In the genomic region with DNA sequence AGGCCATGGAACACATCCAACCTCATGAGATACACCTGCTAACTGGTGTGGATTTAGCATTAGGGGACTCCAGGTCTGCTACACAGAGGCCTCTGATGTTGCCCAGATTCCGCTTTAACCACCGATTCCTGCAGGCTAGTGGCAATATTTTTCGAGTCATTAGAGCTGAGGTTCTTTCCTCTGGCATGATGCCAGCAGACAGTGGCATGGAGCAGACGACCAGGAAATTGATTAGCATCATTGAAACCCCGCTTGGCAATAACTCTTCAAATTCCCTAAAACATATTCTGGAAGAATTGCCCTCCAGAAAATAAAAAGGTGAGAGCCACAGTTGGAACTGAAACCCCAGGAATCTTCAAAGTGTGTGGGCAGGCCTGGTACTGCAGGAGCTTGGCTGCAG, we compare ENCODE assay signal across 21 cellular contexts.
"Had no signal": no experiment of that assay in that cellular context is flagged by ENCODE, and none has a peak within 500 bp of the region (broad histone marks: within the 10 kb centered on the region; RNA-seq: fewer than 3 reads in every experiment).

No MANE protein-coding gene starts in this region.

- H3K4me3 Mint-ChIP-seq: activated CD4-positive, alpha-beta memory T cell treated with anti-CD3 and anti-CD28 coated beads, Interleukin-2, amount 10 ng/mL, durations not matched to agents 7 days and 5 days; activated CD4-positive, alpha-beta T cell treated with anti-CD3 and anti-CD28 coated beads, Interleukin-2, amount 10 ng/mL, durations not matched to agents 24 days and 14 days; activated CD8-positive, alpha-beta memory T cell treated with anti-CD3 and anti-CD28 coated beads, Interleukin-2, amount 10 ng/mL, durations not matched to agents 7 days and 5 days; activated naive CD4-positive, alpha-beta T cell treated with anti-CD3 and anti-CD28 coated beads, Interleukin-2, amount 50 U/mL, for 24 hours; dendritic cell treated with granulocyte-macrophage colony-stimulating factor and Interleukin-4, amounts not matched to agents 40 ng/mL and 50 ng/mL, for 4 days; immature natural killer cell; naive thymus-derived CD4-positive, alpha-beta T cell; stimulated activated naive B cell treated with anti-CD40 and anti-IgM and Interleukin-4, amounts not matched to agents 10 μg/mL and 1 μg/mL and 100 μg/mL, for 72 hours had no signal

- H3K27ac Mint-ChIP-seq: activated CD4-positive, alpha-beta memory T cell treated with anti-CD3 and anti-CD28 coated beads, Interleukin-2, amount 10 ng/mL, durations not matched to agents 7 days and 5 days; activated CD4-positive, alpha-beta T cell treated with anti-CD3 and anti-CD28 coated beads, Interleukin-2, amount 10 ng/mL, durations not matched to agents 24 days and 14 days; activated CD8-positive, alpha-beta memory T cell treated with anti-CD3 and anti-CD28 coated beads, Interleukin-2, amount 10 ng/mL, durations not matched to agents 7 days and 5 days; activated naive CD4-positive, alpha-beta T cell treated with anti-CD3 and anti-CD28 coated beads, Interleukin-2, amount 50 U/mL, for 24 hours; dendritic cell treated with granulocyte-macrophage colony-stimulating factor and Interleukin-4, amounts not matched to agents 40 ng/mL and 50 ng/mL, for 4 days; immature natural killer cell; naive thymus-derived CD4-positive, alpha-beta T cell; stimulated activated naive B cell treated with anti-CD40 and anti-IgM and Interleukin-4, amounts not matched to agents 10 μg/mL and 1 μg/mL and 100 μg/mL, for 72 hours had no signal

- H3K9me3 Mint-ChIP-seq: activated CD4-positive, alpha-beta memory T cell treated with anti-CD3 and anti-CD28 coated beads, Interleukin-2, amount 10 ng/mL, durations not matched to agents 7 days and 5 days; activated CD4-positive, alpha-beta T cell treated with anti-CD3 and anti-CD28 coated beads, Interleukin-2, amount 10 ng/mL, durations not matched to agents 24 days and 14 days; activated naive CD4-positive, alpha-beta T cell treated with anti-CD3 and anti-CD28 coated beads, Interleukin-2, amount 50 U/mL, for 24 hours; dendritic cell treated with granulocyte-macrophage colony-stimulating factor and Interleukin-4, amounts not matched to agents 40 ng/mL and 50 ng/mL, for 4 days; immature natural killer cell; naive thymus-derived CD4-positive, alpha-beta T cell; stimulated activated naive B cell treated with anti-CD40 and anti-IgM and Interleukin-4, amounts not matched to agents 10 μg/mL and 1 μg/mL and 100 μg/mL, for 72 hours had no signal

- H3K36me3 Mint-ChIP-seq: activated CD8-positive, alpha-beta memory T cell treated with anti-CD3 and anti-CD28 coated beads, Interleukin-2, amount 10 ng/mL, durations not matched to agents 7 days and 5 days; activated naive CD4-positive, alpha-beta T cell treated with anti-CD3 and anti-CD28 coated beads, Interleukin-2, amount 50 U/mL, for 24 hours; immature natural killer cell; naive thymus-derived CD4-positive, alpha-beta T cell; stimulated activated naive B cell treated with anti-CD40 and anti-IgM and Interleukin-4, amounts not matched to agents 10 μg/mL and 1 μg/mL and 100 μg/mL, for 72 hours had no signal

- DNase-seq: activated CD4-positive, alpha-beta memory T cell treated with anti-CD3 and anti-CD28 coated beads, Interleukin-2, amount 10 ng/mL, durations not matched to agents 7 days and 5 days; activated CD4-positive, alpha-beta T cell treated with anti-CD3 and anti-CD28 coated beads, Interleukin-2, amount 10 ng/mL, durations not matched to agents 24 days and 14 days; activated CD8-positive, alpha-beta memory T cell treated with anti-CD3 and anti-CD28 coated beads, Interleukin-2, amount 10 ng/mL, durations not matched to agents 7 days and 5 days; activated gamma-delta T cell treated with Interleukin-2 at 50 U/mL for 16 hours; activated T-cell treated with anti-CD3 and anti-CD28 coated beads for 4 hours; anterior cingulate cortex; body of pancreas; effector CD4-positive, alpha-beta T cell; erythroblast; foreskin fibroblast; immature natural killer cell; kidney glomerular epithelial cell; naive thymus-derived CD4-positive, alpha-beta T cell; stimulated activated CD4-positive, alpha-beta T cell treated with anti-CD3 and anti-CD28 coated beads, Interleukin-2, amount 100 ng/mL, for 48 hours; stimulated activated CD8-positive, alpha-beta memory T cell treated with anti-CD3 and anti-CD28 coated beads, Interleukin-4, amount 100 ng/mL, for 48 hours; stimulated activated naive B cell treated with anti-CD40 and anti-IgM and Interleukin-4, amounts not matched to agents 10 μg/mL and 1 μg/mL and 100 μg/mL, for 72 hours; trophoblast cell had no signal

- ATAC-seq: activated CD4-positive, CD25-positive, alpha-beta regulatory T cell treated with anti-CD3 and anti-CD28 coated beads, Interleukin-2, amount 50 U/mL, for 24 hours; activated CD8-positive, alpha-beta memory T cell treated with anti-CD3 and anti-CD28 coated beads, Interleukin-2, amount 10 ng/mL, durations not matched to agents 7 days and 5 days; body of pancreas; left lung; naive thymus-derived CD4-positive, alpha-beta T cell; stimulated activated naive B cell treated with anti-CD40 and anti-IgM and Interleukin-4, amounts not matched to agents 10 μg/mL and 1 μg/mL and 100 μg/mL, for 72 hours had no signal
